In genomic region chr20:8431538-8432434, GRCh38 we compare ENCODE assay signal across 11 cellular contexts.
DNase-seq lines count a peak whose midpoint lies in the region; ATAC-seq and TF ChIP-seq lines count a peak whose summit lies in the region.
"Had no signal": no experiment of that assay in that cellular context is flagged by ENCODE, and none has a peak within 500 bp of the region (broad histone marks: within the 10 kb centered on the region; RNA-seq: fewer than 3 reads in every experiment).

No MANE protein-coding gene starts in this region.

- no peaks in the 10 kb centered on the region for H3K79me2 ChIP-seq in neural progenitor cell (ENCODE audit: low read depth)

- peak overlapping the region; percentile 35 for H3K27ac Mint-ChIP-seq in neural progenitor cell
- H3K27ac Mint-ChIP-seq: CD4-positive, alpha-beta T cell had no signal

- H4K20me1 ChIP-seq in neural progenitor cell (ENCODE audit: low read depth): no peaks in the 10 kb centered on the region

- DNase-seq in G401 (ENCODE audit: low spot score) (peak; percentile 68), NCI-H524 (lab: John Stamatoyannopoulos, UW) (peak; percentile 76 to 78), fibroblast of mammary gland (ENCODE audit: low read depth) (peak; percentile 51), neural progenitor cell (ENCODE audit: low spot score) (peak; percentile 9), hypothalamus (lab: John Stamatoyannopoulos, UW) (no peak)
- DNase-seq: activated T-cell treated with anti-CD3 and anti-CD28 coated beads for 4 hours; CD4-positive, alpha-beta T cell; cortex of kidney had no signal

- H3K36me3 Mint-ChIP-seq in neural progenitor cell: no peaks in the 10 kb centered on the region

- H3K27ac ChIP-seq in neural progenitor cell: no peak overlapping the region

- ATAC-seq in HG03460 (IDR thresholded peaks at IDR 0.05; ENCODE audit: unreplicated experiment) (no peak), HG02973 (IDR thresholded peaks at IDR 0.05; ENCODE audit: unreplicated experiment) (no peak), GM21528 (IDR thresholded peaks at IDR 0.05; ENCODE audit: low FRiP score, unreplicated experiment) (no peak)

- no peak overlapping the region for H3K4me2 ChIP-seq in neural progenitor cell

- no peak overlapping the region for H2AFZ ChIP-seq in neural progenitor cell (replicated peaks)

- in situ Hi-C loops in G401 (cut with HindIII; ENCODE audit: low sequenced_read_pairs): no loop called here

- H3K9me3 Mint-ChIP-seq in neural progenitor cell: peaks cover 4% of the 10 kb centered on the region
- H3K9me3 Mint-ChIP-seq: CD4-positive, alpha-beta T cell had no signal

- no peak overlapping the region for H3K4me3 ChIP-seq in fibroblast of mammary gland (ENCODE audit: control insufficient read depth, low read depth, low read length)
- no peak overlapping the region for H3K4me3 ChIP-seq in neural progenitor cell

- H3F3A ChIP-seq in neural progenitor cell (ENCODE audit: low read depth): no peaks in the 10 kb centered on the region

- H3K27me3 Mint-ChIP-seq in neural progenitor cell (ENCODE audit: insufficient read depth, low read depth): peaks cover 2% of the 10 kb centered on the region
- H3K27me3 Mint-ChIP-seq: CD4-positive, alpha-beta T cell had no signal

- no peak overlapping the region for H3K4me3 Mint-ChIP-seq in neural progenitor cell
- H3K4me3 Mint-ChIP-seq: CD4-positive, alpha-beta T cell had no signal

- no peaks in the 10 kb centered on the region for H3K9me3 ChIP-seq in neural progenitor cell (ENCODE audit: low read depth)

- H3K36me3 ChIP-seq in neural progenitor cell: no peaks in the 10 kb centered on the region

- no peak overlapping the region for H3K9ac ChIP-seq in neural progenitor cell

- TF ChIP-seq CTCF in fibroblast of mammary gland (conservative IDR thresholded peaks at IDR 0.05; ENCODE audit: control insufficient read depth, insufficient read depth, low read depth, low read length): no peak
- no peak for TF ChIP-seq CTCF in neural progenitor cell (IDR thresholded peaks at IDR 0.05)

- no peaks in the 10 kb centered on the region for H3K27me3 ChIP-seq in neural progenitor cell

- peaks cover 18% of the 10 kb centered on the region for H3K4me1 ChIP-seq in neural progenitor cell

- H3K4me1 Mint-ChIP-seq in neural progenitor cell: peaks cover 45% of the 10 kb centered on the region

Comparison
In these comparisons a context has a peak if more than half of its experiments do, and no peak if none do; other contexts are left out.
1. DNase-seq: peak in G401 (single experiment), NCI-H524 (2 of 2), fibroblast of mammary gland (single experiment) and neural progenitor cell (single experiment); none in hypothalamus (0 of 51).